ENCODE assay signal across 8 cellular contexts in the genomic region with DNA sequence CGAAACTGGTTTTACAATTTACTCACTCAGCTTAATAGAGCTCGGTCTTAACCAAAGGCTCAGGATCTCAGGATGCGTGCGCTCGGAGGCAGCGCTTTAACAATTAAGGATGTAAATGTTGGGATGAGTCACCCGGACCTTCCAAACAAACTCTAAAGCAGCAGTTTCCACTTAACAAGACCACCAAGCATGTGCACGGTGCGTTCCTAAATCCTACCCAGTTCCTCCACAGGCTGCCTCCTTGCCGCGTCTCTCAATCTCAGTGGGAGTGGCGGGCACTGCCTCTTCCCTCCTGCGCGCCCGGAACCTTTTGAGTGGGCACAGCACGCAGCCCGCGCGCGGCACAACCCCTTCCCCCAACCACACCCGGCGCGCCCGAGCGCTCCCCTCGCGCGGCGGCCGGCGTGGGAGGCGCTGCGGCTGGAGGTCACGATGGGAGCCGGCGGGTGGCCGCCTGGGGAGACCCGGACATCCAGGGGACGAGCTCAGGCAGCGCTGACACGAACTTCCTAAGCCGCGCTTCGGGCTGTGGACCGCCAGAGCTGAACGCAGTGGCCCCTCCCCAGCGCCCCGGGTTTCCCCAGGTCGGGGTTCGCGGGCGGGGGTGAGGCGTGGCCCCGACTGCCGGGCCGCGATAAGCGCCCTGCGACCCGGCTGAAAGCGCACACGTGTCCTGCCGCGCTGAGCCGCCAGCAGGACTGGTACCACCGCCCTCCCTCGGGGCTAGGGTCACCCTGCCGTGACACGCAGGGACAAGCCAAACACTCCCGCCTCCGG. TPM values are rescaled to one million over a fixed set of nuclear protein-coding genes. Genes with fewer than 3 reads are reported as not detected.
DNase-seq lines count a peak whose midpoint lies in the region; ATAC-seq and TF ChIP-seq lines count a peak whose summit lies in the region.

A gene (minus strand): TSS at position 280 of the 777 bp plus-strand sequence. CDS start 18,644 bp downstream, outside the sequence.

- DNase-seq in GM04504 (ENCODE audit: low read depth) (peak; percentile 25), H4 (ENCODE audit: low spot score) (peak; percentile 70), NCI-H226 (peak; percentile 29), foreskin melanocyte (peak; percentile 52), occipital lobe (lab: John Stamatoyannopoulos, UW) (no peak), upper lobe of right lung (peak; percentile 84), NCI-H2107 (lab: John Stamatoyannopoulos, UW) (no peak)

- peaks cover 6% of the 10 kb centered on the region for H3K4me1 ChIP-seq in upper lobe of right lung

- no peaks in the 10 kb centered on the region for H3K36me3 Mint-ChIP-seq in activated T-helper 17 cell treated with anti-CD3 and anti-CD28 coated beads, Interleukin-2, amount 50 U/mL, for 72 hours (ENCODE audit: low read depth)

- H3K27ac Mint-ChIP-seq in activated T-helper 17 cell treated with anti-CD3 and anti-CD28 coated beads, Interleukin-2, amount 50 U/mL, for 72 hours, result peak within 1 kb of the TSS; percentile 37

- H3K27me3 Mint-ChIP-seq in activated T-helper 17 cell treated with anti-CD3 and anti-CD28 coated beads, Interleukin-2, amount 50 U/mL, for 72 hours, result peaks cover 12% of the 10 kb centered on the region

- no peaks in the 10 kb centered on the region for H3K9me3 ChIP-seq in upper lobe of right lung

- no peaks in the 10 kb centered on the region for H3K9me3 Mint-ChIP-seq in activated T-helper 17 cell treated with anti-CD3 and anti-CD28 coated beads, Interleukin-2, amount 50 U/mL, for 72 hours

- no peaks in the 10 kb centered on the region for H3K27me3 ChIP-seq in upper lobe of right lung

- peak within 1 kb of the TSS; percentile 74 for H3K4me3 Mint-ChIP-seq in activated T-helper 17 cell treated with anti-CD3 and anti-CD28 coated beads, Interleukin-2, amount 50 U/mL, for 72 hours

- peak within 1 kb of the TSS; percentile 63 for H3K4me3 ChIP-seq in upper lobe of right lung

- intact Hi-C loops in upper lobe of right lung (cut with DNase I), result no loop called here

- no peaks in the 10 kb centered on the region for H3K36me3 ChIP-seq in upper lobe of right lung

- TF ChIP-seq CTCF in upper lobe of right lung (IDR thresholded peaks at IDR 0.05), result no peak

- H3K4me1 Mint-ChIP-seq in activated T-helper 17 cell treated with anti-CD3 and anti-CD28 coated beads, Interleukin-2, amount 50 U/mL, for 72 hours, result peaks cover 9% of the 10 kb centered on the region

- peak; percentile 83 for ATAC-seq in activated T-helper 17 cell treated with anti-CD3 and anti-CD28 coated beads, Interleukin-2, amount 50 U/mL, for 72 hours (replicated peaks)
- peak; percentile 94 for ATAC-seq in upper lobe of right lung

- peak within 1 kb of the TSS; percentile 68 for H3K27ac ChIP-seq in upper lobe of right lung

RNA-seq across cellular contexts. Expression of the gene that starts here (rescaled TPM):
- 14.9 and 15.9 TPM in 2 replicates for total RNA-seq in H4 (2014; rRNA removed; shearing (Covaris generic))
- total RNA-seq in activated T-helper 17 cell treated with anti-CD3 and anti-CD28 coated beads, Interleukin-2, amount 50 U/mL, for 72 hours, result under 1 TPM; 0.56 to 0.63 TPM
- total RNA-seq in occipital lobe (25.1 TPM), upper lobe of right lung (21.7 TPM)

Comparison
In these comparisons a context has a peak if more than half of its experiments do, and no peak if none do; other contexts are left out.
1. Peak in ATAC-seq in activated T-helper 17 cell treated with anti-CD3 and anti-CD28 coated beads, Interleukin-2, amount 50 U/mL, for 72 hours; RNA of the gene not detected or under 1 TPM.
2. DNase-seq: peak in GM04504 (single experiment), H4 (single experiment), NCI-H226 (single experiment), foreskin melanocyte (single experiment) and upper lobe of right lung (single experiment); none in occipital lobe (single experiment) and NCI-H2107 (single experiment).